In genomic region chr2:220278022-220278421, GRCh38 we compare ENCODE assay signal across 29 cellular contexts.
DNase-seq lines count a peak whose midpoint lies in the region; ATAC-seq, FAIRE-seq and TF ChIP-seq lines count a peak whose summit lies in the region.
"Had no signal": no experiment of that assay in that cellular context is flagged by ENCODE, and none has a peak within 500 bp of the region (broad histone marks: within the 10 kb centered on the region; RNA-seq: fewer than 3 reads in every experiment).

No MANE protein-coding gene starts in this region.

- H3K27me3 ChIP-seq in liver (ENCODE audit: control insufficient read depth in 4 of 4, insufficient read depth in 4 of 4, low read length in 3 of 4), result no peaks in the 10 kb centered on the region
- H3K27me3 ChIP-seq in HepG2 (ENCODE audit: control insufficient read depth in 1 of 2, insufficient read depth in 2 of 2, low read length in 2 of 2), result no peaks in the 10 kb centered on the region
- H3K27me3 ChIP-seq in bronchial epithelial cell (ENCODE audit: control insufficient read depth, insufficient read depth, low read length), result no peaks in the 10 kb centered on the region
- no peaks in the 10 kb centered on the region for H3K27me3 ChIP-seq in left lung
- H3K27me3 ChIP-seq in aorta (ENCODE audit: control insufficient read depth in 1 of 2, insufficient read depth in 2 of 2, low read length in 1 of 2), result no peaks in the 10 kb centered on the region
- H3K27me3 ChIP-seq: transverse colon had no signal

- ATAC-seq in HepG2 (no peak), left lung (peak; percentile 42), aorta (ENCODE audit: low FRiP score) (no peak), HG02610 (IDR thresholded peaks at IDR 0.05; ENCODE audit: unreplicated experiment) (no peak), HG03342 (IDR thresholded peaks at IDR 0.05; ENCODE audit: unreplicated experiment) (no peak)
- ATAC-seq: activated CD8-positive, alpha-beta T cell treated with anti-CD3 and anti-CD28 coated beads for 36 hours; activated naive CD4-positive, alpha-beta T cell treated with anti-CD3 and anti-CD28 coated beads, Interleukin-2, amount 50 U/mL, for 72 hours; naive thymus-derived CD4-positive, alpha-beta T cell had no signal

- CTCF ChIA-PET in HepG2 (lab: Yijun Ruan, JAX; ENCODE audit: low intra/inter-chr PET ratio, low total read pairs), result no interaction called here

- H3K36me3 ChIP-seq in liver (ENCODE audit: control insufficient read depth in 4 of 4, insufficient read depth in 3 of 4, low read depth in 1 of 4, low read length in 3 of 4), result no peaks in the 10 kb centered on the region
- no peaks in the 10 kb centered on the region for H3K36me3 ChIP-seq in HepG2 (replicated peaks in 1 of 2; ENCODE audit: control insufficient read depth in 1 of 2, insufficient read depth in 2 of 2, low read length in 2 of 2)
- H3K36me3 ChIP-seq in bronchial epithelial cell (ENCODE audit: control insufficient read depth, insufficient read depth, low read length), result no peaks in the 10 kb centered on the region
- H3K36me3 ChIP-seq in left lung, result no peaks in the 10 kb centered on the region
- H3K36me3 ChIP-seq in aorta (ENCODE audit: control insufficient read depth in 1 of 2, insufficient read depth in 2 of 2, low read length in 1 of 2), result no peaks in the 10 kb centered on the region
- H3K36me3 ChIP-seq: stomach, transverse colon had no signal

- no peaks in the 10 kb centered on the region for H4K20me1 ChIP-seq in HepG2 (ENCODE audit: insufficient read depth, low read length)

- peaks cover 4 to 15% (median 9%) of the 10 kb centered on the region in 4 donors for H3K4me1 ChIP-seq in liver (ENCODE audit: control insufficient read depth in 4 of 4, insufficient read depth in 4 of 4, low read length in 3 of 4)
- H3K4me1 ChIP-seq in HepG2 (ENCODE audit: insufficient read depth, low read length), result no peaks in the 10 kb centered on the region
- H3K4me1 ChIP-seq in left lung, result peaks cover 0 to 3% of the 10 kb centered on the region in 2 donors
- no peaks in the 10 kb centered on the region for H3K4me1 ChIP-seq in aorta (ENCODE audit: control insufficient read depth in 1 of 2, insufficient read depth in 2 of 2, low read length in 2 of 2)

- H3K4me3 ChIP-seq in liver (ENCODE audit: low read depth in 1 of 3, low read length in 3 of 3) (no peak overlapping the region), HepG2 (replicated peaks in 1 of 3; ENCODE audit: insufficient read depth in 1 of 3, low read depth in 2 of 3, low read length in 3 of 3) (no peak overlapping the region), bronchial epithelial cell (ENCODE audit: low read depth, low read length) (no peak overlapping the region), left lung (no peak overlapping the region), aorta (ENCODE audit: low read length in 2 of 2) (no peak overlapping the region)
- H3K4me3 ChIP-seq: stomach, transverse colon had no signal

- WGBS in liver, result 26% methylated on average over 2 of the region's 2 CpGs
- WGBS in HepG2 (ENCODE audit: low lambda C conversion rate), result 2% methylated on average over 2 of the region's 2 CpGs
- 8 to 9% methylated on average over 2 of the region's 2 CpGs for WGBS in aorta, 2 donors

- FAIRE-seq in HepG2 (lab: Jason Lieb, UNC) (no peak), bronchial epithelial cell (lab: Jason Lieb, UNC) (no peak)
- FAIRE-seq: small intestine had no signal

- intact Hi-C loops in HepG2 (cut with micrococcal nuclease; ENCODE audit: unreplicated experiment), result no loop called here
- intact Hi-C loops in left lung (cut with DNase I), result no loop called here
- intact Hi-C loops in aorta (cut with DNase I), result loop anchor here in 1 of 2 donors (5.0 kb wide), 1 partner anchor 201 kb away; no protein-coding TSS in a partner anchor

- no peak overlapping the region for H3K9ac ChIP-seq in liver (ENCODE audit: low read depth in 1 of 2, low read length in 2 of 2)
- no peak overlapping the region for H3K9ac ChIP-seq in HepG2 (ENCODE audit: insufficient read depth, low read depth, low read length)

- DNase-seq in HepG2 (ENCODE audit: low spot score) (no peak), bronchial epithelial cell (ENCODE audit: low read depth) (peak; percentile 59), left lung (no peak), aorta (no peak), HuH-7 (ENCODE audit: low spot score) (no peak)
- DNase-seq: activated CD4-positive, CD25-positive, alpha-beta regulatory T cell treated with anti-CD3 and anti-CD28 coated beads, Interleukin-2, amount 50 U/mL, for 72 hours; activated CD8-positive, alpha-beta T cell treated with anti-CD3 and anti-CD28 coated beads for 36 hours; CD4-positive, alpha-beta memory T cell; effector CD4-positive, alpha-beta T cell; foreskin melanocyte; H7; KBM-7; MM.1S; naive thymus-derived CD4-positive, alpha-beta T cell; NCI-H2081; NCI-H2227 treated with DMSO at 0.1 percent for 48 hours; NCI-H69; occipital lobe; RPMI8226; small intestine; stimulated activated CD4-positive, alpha-beta T cell treated with anti-CD3 and anti-CD28 coated beads, Interleukin-1b, Interleukin-23, amount 100 ng/mL, for 48 hours; stimulated activated CD8-positive, alpha-beta memory T cell treated with anti-CD3 and anti-CD28 coated beads, Interleukin-4, amount 100 ng/mL, for 48 hours; T-helper 1 cell; transverse colon had no signal

- no peak for TF ChIP-seq EP300 in HepG2 (IDR thresholded peaks at IDR 0.05; ENCODE audit: low read depth in 2 of 2, low read length in 2 of 2)
- no peak for TF ChIP-seq EP300 in HepG2 (CRISPR knock-in tag; IDR thresholded peaks at IDR 0.05; ENCODE audit: borderline replicate concordance)

- no peak for TF ChIP-seq POLR2A in HepG2 (IDR thresholded peaks at IDR 0.05; ENCODE audit: insufficient read depth in 1 of 2, low read depth in 2 of 2, low read length in 2 of 2)

- H3K27ac ChIP-seq in liver (ENCODE audit: low read depth in 1 of 2, low read length in 2 of 2) (peak overlapping the region; percentile 43 to 59), HepG2 (ENCODE audit: extremely low read length, insufficient read depth, low read length) (no peak overlapping the region), left lung (peak overlapping the region; percentile 7 to 60), aorta (ENCODE audit: low read depth in 1 of 2, low read length in 2 of 2) (peak overlapping the region; percentile 4 to 63)
- H3K27ac ChIP-seq: transverse colon had no signal

- no peaks in the 10 kb centered on the region for H3K79me2 ChIP-seq in HepG2 (ENCODE audit: insufficient read depth, low read length)

- TF ChIP-seq RAD21 in liver (IDR thresholded peaks at IDR 0.05) (no peak), HepG2 (CRISPR knock-in tag; IDR thresholded peaks at IDR 0.05) (no peak)

- H3K9me3 ChIP-seq in liver (ENCODE audit: control insufficient read depth in 4 of 4, low read length in 3 of 4) (no peaks in the 10 kb centered on the region), HepG2 (ENCODE audit: low read length) (no peaks in the 10 kb centered on the region), left lung (no peaks in the 10 kb centered on the region), aorta (ENCODE audit: control insufficient read depth, low read length) (no peaks in the 10 kb centered on the region)
- H3K9me3 ChIP-seq: stomach, transverse colon had no signal

- H3K4me2 ChIP-seq in HepG2 (ENCODE audit: low read depth, low read length), result no peak overlapping the region

- no peak overlapping the region for H2AFZ ChIP-seq in HepG2 (ENCODE audit: low read length)

- in situ Hi-C loops in HepG2 (cut with HindIII; ENCODE audit: extremely low pct_ligation_motif_present, low pct_unique_long_range_greater_than_20kb), result no loop called here

- BruUV-seq in HepG2 (replicated peaks; lab: Mats Ljungman, UMichigan), result no TSS peak

- POLR2A ChIA-PET in HepG2 (lab: Yijun Ruan, JAX), result no interaction called here

- TF ChIP-seq CTCF in liver (IDR thresholded peaks at IDR 0.05; ENCODE audit: low read depth, low read length, missing input control), result no peak
- TF ChIP-seq CTCF in HepG2 (CRISPR knock-in tag; IDR thresholded peaks at IDR 0.05), result no peak
- TF ChIP-seq CTCF in bronchial epithelial cell (IDR thresholded peaks at IDR 0.05; ENCODE audit: insufficient read depth, low read length, severe bottlenecking), result no peak
- no peak for TF ChIP-seq CTCF in left lung (IDR thresholded peaks at IDR 0.05)

TF ChIP-seq in liver, 16 proteins besides CTCF, POLR2A, EP300 and RAD21:
- no peak for TF ChIP-seq ATF3 (IDR thresholded peaks at IDR 0.05)
- TF ChIP-seq RXRA (IDR thresholded peaks at IDR 0.05), result no peak
- no peak for TF ChIP-seq HNF4G (IDR thresholded peaks at IDR 0.05)
- no peak for TF ChIP-seq TAF1 (conservative IDR thresholded peaks at IDR 0.05)
- no peak for TF ChIP-seq FOXA1 (IDR thresholded peaks at IDR 0.05)

TF ChIP-seq in HepG2, 621 proteins besides CTCF, POLR2A, EP300 and RAD21:
- TF ChIP-seq ZNF431 (CRISPR knock-in tag; IDR thresholded peaks at IDR 0.05; ENCODE audit: borderline replicate concordance, low read depth), result no peak
- no peak for TF ChIP-seq ZNF749 (CRISPR knock-in tag; IDR thresholded peaks at IDR 0.05; ENCODE audit: borderline replicate concordance)
- TF ChIP-seq ISL2 (CRISPR knock-in tag; IDR thresholded peaks at IDR 0.05), result no peak
- no peak for TF ChIP-seq CCAR2 (optimal IDR thresholded peaks at IDR 0.05; ENCODE audit: low read depth, low read length)
- no peak for TF ChIP-seq DZIP1 (CRISPR knock-in tag; IDR thresholded peaks at IDR 0.05)
- TF ChIP-seq SOX5 (CRISPR knock-in tag; IDR thresholded peaks at IDR 0.05; ENCODE audit: borderline replicate concordance), result no peak
- TF ChIP-seq, protein P1, sequence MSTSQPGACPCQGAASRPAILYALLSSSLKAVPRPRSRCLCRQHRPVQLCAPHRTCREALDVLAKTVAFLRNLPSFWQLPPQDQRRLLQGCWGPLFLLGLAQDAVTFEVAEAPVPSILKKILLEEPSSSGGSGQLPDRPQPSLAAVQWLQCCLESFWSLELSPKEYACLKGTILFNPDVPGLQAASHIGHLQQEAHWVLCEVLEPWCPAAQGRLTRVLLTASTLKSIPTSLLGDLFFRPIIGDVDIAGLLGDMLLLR (CRISPR knock-in tag; IDR thresholded peaks at IDR 0.05), result no peak
